9 cellular contexts compared by ENCODE assay signal in the genomic region with DNA sequence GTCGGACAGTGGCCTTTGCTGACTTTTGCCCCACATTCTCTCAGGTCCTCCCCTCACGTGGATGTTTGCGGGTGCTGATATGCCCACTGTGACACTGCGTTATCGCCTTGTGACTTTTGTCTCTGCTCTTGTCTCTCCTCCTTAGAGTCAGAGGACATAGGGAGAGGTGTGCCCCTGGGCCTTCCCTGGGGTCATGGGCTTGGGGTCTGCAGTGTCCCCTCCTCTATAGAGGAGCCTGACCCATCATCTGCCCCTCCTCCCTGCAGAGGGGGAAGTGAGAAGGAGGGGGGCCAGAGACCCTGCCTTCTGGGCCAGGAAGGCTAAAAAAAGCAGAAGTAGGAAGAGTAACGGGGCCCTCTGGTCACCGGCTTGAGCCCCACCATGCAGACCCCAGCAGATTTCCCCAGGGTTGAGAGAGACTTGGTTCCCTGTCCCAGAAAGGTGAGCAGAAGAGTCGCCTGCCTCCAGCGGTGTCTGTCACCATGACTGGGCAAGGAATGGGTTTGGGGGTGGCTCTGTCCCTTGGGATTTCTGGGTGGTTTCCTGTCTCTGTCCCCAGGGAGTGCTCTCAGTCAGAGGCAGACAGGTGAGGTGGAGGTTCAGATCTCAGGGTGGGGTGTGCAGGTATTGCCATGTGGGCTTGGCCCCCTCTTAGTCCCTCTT. TPM values are rescaled to one million over a fixed set of nuclear protein-coding genes. Genes with fewer than 3 reads are reported as not detected.
DNase-seq lines count a peak whose midpoint lies in the region; ATAC-seq and TF ChIP-seq lines count a peak whose summit lies in the region.
"Had no signal": no experiment of that assay in that cellular context is flagged by ENCODE, and none has a peak within 500 bp of the region (broad histone marks: within the 10 kb centered on the region; RNA-seq: fewer than 3 reads in every experiment).

No MANE protein-coding gene starts in this region.

- no peaks in the 10 kb centered on the region for H3K9me3 Mint-ChIP-seq in T-helper 1 cell treated with Interleukin-12 subunit alpha and Interleukin-12 subunit beta and Interleukin-4 antibody, amounts not matched to agents 30 μg/mL and 1 μg/mL, for 36 hours
- no peaks in the 10 kb centered on the region for H3K9me3 Mint-ChIP-seq in stimulated activated naive CD8-positive, alpha-beta T cell treated with anti-CD3 and anti-CD28 coated beads, Interleukin-15, amount 100 ng/mL, for 72 hours
- H3K9me3 Mint-ChIP-seq: nephron had no signal

- peaks cover 31% of the 10 kb centered on the region for H3K36me3 Mint-ChIP-seq in T-helper 1 cell treated with Interleukin-12 subunit alpha and Interleukin-12 subunit beta and Interleukin-4 antibody, amounts not matched to agents 30 μg/mL and 1 μg/mL, for 36 hours (ENCODE audit: low read depth)

- H3K9me3 ChIP-seq in Peyer's patch (no peaks in the 10 kb centered on the region), esophagus (ENCODE audit: control insufficient read depth in 2 of 2, insufficient read depth in 1 of 2, low read depth in 1 of 2, low read length in 1 of 2) (no peaks in the 10 kb centered on the region)

- TF ChIP-seq POLR2A in Peyer's patch (IDR thresholded peaks at IDR 0.05): no peak

- peaks cover 0 to 56% (median 0%) of the 10 kb centered on the region in 3 donors for H3K36me3 ChIP-seq in Peyer's patch
- H3K36me3 ChIP-seq in esophagus (ENCODE audit: control insufficient read depth in 2 of 2, insufficient read depth in 2 of 2, low read length in 1 of 2): no peaks in the 10 kb centered on the region

- 71 to 89% methylated on average over 9 of the region's 9 CpGs for WGBS in esophagus, 2 donors

- peak overlapping the region; percentile 99 for H3K27ac Mint-ChIP-seq in T-helper 1 cell treated with Interleukin-12 subunit alpha and Interleukin-12 subunit beta and Interleukin-4 antibody, amounts not matched to agents 30 μg/mL and 1 μg/mL, for 36 hours
- peak overlapping the region; percentile 95 to 96 for H3K27ac Mint-ChIP-seq in stimulated activated naive CD8-positive, alpha-beta T cell treated with anti-CD3 and anti-CD28 coated beads, Interleukin-15, amount 100 ng/mL, for 72 hours

- DNase-seq in T-helper 1 cell (no peak), Peyer's patch (peak in 2 of 3 donors; percentile 63 to 67), GOT3 (lab: John Stamatoyannopoulos, UW) (no peak), foreskin keratinocyte (no peak), NCI-H510A (lab: John Stamatoyannopoulos, UW) (no peak)
- DNase-seq in stimulated activated naive CD8-positive, alpha-beta T cell treated with anti-CD3 and anti-CD28 coated beads, Interleukin-15, amount 100 ng/mL, for 72 hours: no peak

- H3K4me3 ChIP-seq in Peyer's patch (peak overlapping the region; percentile 5 to 36 (median 15)), esophagus (ENCODE audit: low read depth in 1 of 2, low read length in 2 of 2) (no peak overlapping the region)

- no peak for TF ChIP-seq CTCF in Peyer's patch (IDR thresholded peaks at IDR 0.05)
- TF ChIP-seq CTCF in foreskin keratinocyte (conservative IDR thresholded peaks at IDR 0.05): no peak

- H3K27ac ChIP-seq in Peyer's patch: peak overlapping the region; percentile 79 to 87 (median 82)
- peak overlapping the region; percentile 53 to 78 for H3K27ac ChIP-seq in esophagus (ENCODE audit: low read depth in 2 of 2, low read length in 1 of 2)
- no peak overlapping the region for H3K27ac ChIP-seq in foreskin keratinocyte

- peak overlapping the region; percentile 89 for H3K4me3 Mint-ChIP-seq in T-helper 1 cell treated with Interleukin-12 subunit alpha and Interleukin-12 subunit beta and Interleukin-4 antibody, amounts not matched to agents 30 μg/mL and 1 μg/mL, for 36 hours
- H3K4me3 Mint-ChIP-seq in stimulated activated naive CD8-positive, alpha-beta T cell treated with anti-CD3 and anti-CD28 coated beads, Interleukin-15, amount 100 ng/mL, for 72 hours: peak overlapping the region; percentile 87 to 88
- H3K4me3 Mint-ChIP-seq: nephron had no signal

- ATAC-seq in stimulated activated naive CD8-positive, alpha-beta T cell treated with anti-CD3 and anti-CD28 coated beads, Interleukin-15, amount 100 ng/mL, for 72 hours: no peak
- ATAC-seq in foreskin keratinocyte: no peak

- peaks cover 76% of the 10 kb centered on the region for H3K4me1 Mint-ChIP-seq in T-helper 1 cell treated with Interleukin-12 subunit alpha and Interleukin-12 subunit beta and Interleukin-4 antibody, amounts not matched to agents 30 μg/mL and 1 μg/mL, for 36 hours (ENCODE audit: low read depth)
- H3K4me1 Mint-ChIP-seq in stimulated activated naive CD8-positive, alpha-beta T cell treated with anti-CD3 and anti-CD28 coated beads, Interleukin-15, amount 100 ng/mL, for 72 hours: peaks cover 99% of the 10 kb centered on the region

- peaks cover 0 to 68% (median 52%) of the 10 kb centered on the region in 4 donors for H3K4me1 ChIP-seq in Peyer's patch
- H3K4me1 ChIP-seq in esophagus (ENCODE audit: control insufficient read depth in 2 of 2, insufficient read depth in 2 of 2, low read length in 1 of 2): peaks cover 3 to 25% of the 10 kb centered on the region in 2 donors
- H3K4me1 ChIP-seq in foreskin keratinocyte: no peaks in the 10 kb centered on the region

- H3K27me3 Mint-ChIP-seq in T-helper 1 cell treated with Interleukin-12 subunit alpha and Interleukin-12 subunit beta and Interleukin-4 antibody, amounts not matched to agents 30 μg/mL and 1 μg/mL, for 36 hours (ENCODE audit: low read depth): no peaks in the 10 kb centered on the region
- H3K27me3 Mint-ChIP-seq in stimulated activated naive CD8-positive, alpha-beta T cell treated with anti-CD3 and anti-CD28 coated beads, Interleukin-15, amount 100 ng/mL, for 72 hours: no peaks in the 10 kb centered on the region

- H3K27me3 ChIP-seq in Peyer's patch: no peaks in the 10 kb centered on the region
- H3K27me3 ChIP-seq in esophagus (ENCODE audit: control insufficient read depth in 1 of 2, insufficient read depth in 2 of 2, low read length in 2 of 2): no peaks in the 10 kb centered on the region
- H3K27me3 ChIP-seq in foreskin keratinocyte: no peaks in the 10 kb centered on the region

RNA-seq across cellular contexts. Expression of a gene that starts 13.4 kb away (rescaled TPM):
- total RNA-seq in Peyer's patch (100 to 1,000 TPM in 3 of 4 donors, 10 to 100 TPM in 1; 69.3 to 311 (median 292) TPM), foreskin keratinocyte (86.4 and 91.6 TPM in 2 replicates)
- polyA plus RNA-seq in esophagus (10 to 100 TPM in 1 of 2 donors, 1 to 10 TPM in 1; 9.6 to 15.0 TPM), foreskin keratinocyte (57.7 and 65.0 TPM in 2 replicates)

Comparison
In these comparisons a context has a peak if more than half of its experiments do, and no peak if none do; other contexts are left out.
1. DNase-seq: peak in Peyer's patch (2 of 3); none in T-helper 1 cell (0 of 5), stimulated activated naive CD8-positive, alpha-beta T cell treated with anti-CD3 and anti-CD28 coated beads, Interleukin-15, amount 100 ng/mL, for 72 hours (0 of 2), GOT3 (single experiment), foreskin keratinocyte (0 of 2) and NCI-H510A (single experiment).
2. H3K4me3 ChIP-seq: peak in Peyer's patch (4 of 4); none in esophagus (0 of 2).